Comparison of ENCODE assay signal across 8 cellular contexts in genomic region chr1:32871364-32872188, GRCh38. TPM values are rescaled to one million over a fixed set of nuclear protein-coding genes. Genes with fewer than 3 reads are reported as not detected.
A peak's percentile ranks its signal among the peaks of the same experiment; 100 is the strongest.
DNase-seq lines count a peak whose midpoint lies in the region; TF ChIP-seq lines count a peak whose summit lies in the region.

No MANE protein-coding gene starts in this region.

- no peaks in the 10 kb centered on the region for H3K27me3 ChIP-seq in parathyroid adenoma (ENCODE audit: control insufficient read depth, insufficient read depth, low read length)
- H3K27me3 ChIP-seq in prostate gland (replicated peaks; ENCODE audit: insufficient read depth), result no peaks in the 10 kb centered on the region

- peak overlapping the region; percentile 90 for H3K4me2 ChIP-seq in parathyroid adenoma (ENCODE audit: low read length)

- H3K79me2 ChIP-seq in parathyroid adenoma, result no peaks in the 10 kb centered on the region

- peak overlapping the region; percentile 78 for H2AFZ ChIP-seq in parathyroid adenoma

- intact Hi-C loops in prostate gland (cut with DNase I), result loop anchor here (5.0 to 10.0 kb wide), 2 partner anchors 159 to 467 kb away; no protein-coding TSS in a partner anchor

- no peaks in the 10 kb centered on the region for H3K36me3 ChIP-seq in parathyroid adenoma (ENCODE audit: control insufficient read depth, insufficient read depth, low read length)
- no peaks in the 10 kb centered on the region for H3K36me3 ChIP-seq in prostate gland

- H3K4me3 ChIP-seq in fibroblast of villous mesenchyme (ENCODE audit: low read depth, low read length) (peak overlapping the region; percentile 48), parathyroid adenoma (ENCODE audit: low read depth, low read length) (peak overlapping the region; percentile 53), prostate gland (peak overlapping the region in 1 of 2 donors; percentile 34)

- DNase-seq in Daoy (ENCODE audit: low read depth) (peak; percentile 51), NCI-H82 treated with DMSO at 0.1 percent for 48 hours (lab: John Stamatoyannopoulos, UW; ENCODE audit: unreplicated experiment) (peak; percentile 30), fibroblast of villous mesenchyme (ENCODE audit: low read depth) (no peak), activated gamma-delta T cell treated with Interleukin-2 at 50 U/mL for 16 hours (no peak), prostate gland (ENCODE audit: low spot score) (no peak)
- no peak for DNase-seq in stimulated activated CD4-positive, alpha-beta T cell treated with anti-CD3 and anti-CD28 coated beads, Interleukin-2, amount 100 ng/mL, for 48 hours
- no peak for DNase-seq in NK-92 treated with Interleukin-12 subunit alpha and Interleukin-12 subunit beta, amount 100 ng/mL, for 24 hours (lab: John Stamatoyannopoulos, UW)

- no peaks in the 10 kb centered on the region for H3K4me1 ChIP-seq in parathyroid adenoma
- H3K4me1 ChIP-seq in prostate gland (replicated peaks), result peaks cover 4% of the 10 kb centered on the region

- no peak overlapping the region for H3K27ac ChIP-seq in parathyroid adenoma
- H3K27ac ChIP-seq in prostate gland, result no peak overlapping the region

- WGBS in prostate gland, result 62% methylated on average over 13 of the region's 13 CpGs

- H3K9ac ChIP-seq in parathyroid adenoma, result no peak overlapping the region

- no peak for TF ChIP-seq CTCF in fibroblast of villous mesenchyme (IDR thresholded peaks at IDR 0.05; ENCODE audit: insufficient read depth, low read depth, low read length)
- no peak for TF ChIP-seq CTCF in parathyroid adenoma (IDR thresholded peaks at IDR 0.05)
- no peak for TF ChIP-seq CTCF in prostate gland (IDR thresholded peaks at IDR 0.05)

- H3K9me3 ChIP-seq in parathyroid adenoma (ENCODE audit: control insufficient read depth, low read length), result no peaks in the 10 kb centered on the region
- no peaks in the 10 kb centered on the region for H3K9me3 ChIP-seq in prostate gland

- TF ChIP-seq POLR2A in prostate gland (IDR thresholded peaks at IDR 0.05), result no peak

RNA-seq across cellular contexts. Expression of gene FNDC5, which starts 0.9 kb away (rescaled TPM):
- 2.0 and 2.7 TPM in 2 replicates for total RNA-seq in Daoy (2014; rRNA removed; shearing (Covaris generic))
- total RNA-seq in fibroblast of villous mesenchyme (0.43 and 0.64 TPM in 2 replicates), prostate gland (10 to 100 TPM in 1 of 2 donors, 1 to 10 TPM in 1; 1.5 to 19.1 TPM)

RNA-seq across cellular contexts. Expression of gene HPCA, which starts 14.7 kb away (rescaled TPM):
- total RNA-seq in Daoy (2014; rRNA removed; shearing (Covaris generic)), result not detected in 2 replicates
- total RNA-seq in fibroblast of villous mesenchyme, result not detected in 2 replicates
- 1 to 10 TPM in 1 of 2 donors, not detected in 1; 1.6 TPM for total RNA-seq in prostate gland

RNA-seq across cellular contexts. Expression of gene TMEM54, which starts 29.6 kb away (rescaled TPM):
- total RNA-seq in Daoy (2014; rRNA removed; shearing (Covaris generic)), result 27.7 and 48.1 TPM in 2 replicates
- total RNA-seq in fibroblast of villous mesenchyme (9.9 and 17.4 TPM in 2 replicates), prostate gland (100 to 1,000 TPM in 1 of 2 donors, 10 to 100 TPM in 1; 96.2 to 239 TPM)

RNA-seq across cellular contexts. Expression of gene S100PBP, which starts 54.1 kb away (rescaled TPM):
- total RNA-seq in Daoy (2014; rRNA removed; shearing (Covaris generic)), result 34.9 and 59.5 TPM in 2 replicates
- total RNA-seq in fibroblast of villous mesenchyme (32.9 and 46.6 TPM in 2 replicates), prostate gland (10 to 100 TPM; 27.1 to 72.5 TPM)

RNA-seq across cellular contexts. Expression of gene YARS1, which starts 54.4 kb away (rescaled TPM):
- 107 and 146 TPM in 2 replicates for total RNA-seq in Daoy (2014; rRNA removed; shearing (Covaris generic))
- 137 and 182 TPM in 2 replicates for total RNA-seq in fibroblast of villous mesenchyme
- 10 to 100 TPM; 32.0 to 63.5 TPM for total RNA-seq in prostate gland

Comparison
In these comparisons a context has a peak if more than half of its experiments do, and no peak if none do; other contexts are left out.
1. DNase-seq: peak in Daoy (single experiment) and NCI-H82 treated with DMSO at 0.1 percent for 48 hours (single experiment); none in fibroblast of villous mesenchyme (single experiment), activated gamma-delta T cell treated with Interleukin-2 at 50 U/mL for 16 hours (single experiment), stimulated activated CD4-positive, alpha-beta T cell treated with anti-CD3 and anti-CD28 coated beads, Interleukin-2, amount 100 ng/mL, for 48 hours (0 of 2), NK-92 treated with Interleukin-12 subunit alpha and Interleukin-12 subunit beta, amount 100 ng/mL, for 24 hours (single experiment) and prostate gland (single experiment).